Comparison of ENCODE assay signal across 1 cellular context in the genomic region with DNA sequence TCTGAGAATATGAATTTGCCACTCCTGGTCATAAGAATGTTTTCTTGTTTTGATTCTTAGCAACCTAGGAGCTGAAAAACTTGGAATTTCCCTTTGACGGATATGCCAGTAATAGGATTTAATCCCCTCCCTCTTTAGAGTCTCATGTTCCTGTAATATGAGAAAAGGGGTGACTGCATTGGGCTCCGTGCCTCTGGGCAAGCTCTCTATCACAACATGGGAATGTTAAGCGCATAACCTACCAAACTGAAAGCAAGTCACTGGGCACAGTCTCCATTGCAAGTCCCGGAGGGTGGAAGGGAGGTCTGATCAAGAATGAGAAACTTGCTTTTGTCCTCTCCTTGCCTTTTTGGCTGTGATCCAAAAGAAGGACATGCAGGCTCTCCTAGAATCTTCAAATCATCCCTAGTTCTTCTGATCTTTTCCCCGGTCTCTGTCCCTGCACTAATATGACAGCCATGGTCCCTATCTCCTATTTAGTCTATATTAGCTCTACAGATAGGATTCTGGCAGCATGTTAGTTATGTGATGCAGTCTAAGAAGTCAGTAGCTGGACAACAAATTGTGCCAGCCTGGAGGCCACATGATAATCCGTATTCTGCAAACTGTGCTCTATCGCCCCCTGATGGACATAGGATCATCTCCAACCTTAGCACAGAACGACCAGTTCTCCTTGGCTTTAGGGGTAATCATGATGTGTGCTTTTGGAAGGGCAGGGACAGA.
A peak's percentile ranks its signal among the peaks of the same experiment; 100 is the strongest.
TF ChIP-seq lines count a peak whose summit lies in the region.

No MANE protein-coding gene starts in this region.

TF ChIP-seq in K562, 482 proteins besides CTCF, POLR2A, EP300 and RAD21 (continued from another document and continues in another):
- TF ChIP-seq, protein P1, sequence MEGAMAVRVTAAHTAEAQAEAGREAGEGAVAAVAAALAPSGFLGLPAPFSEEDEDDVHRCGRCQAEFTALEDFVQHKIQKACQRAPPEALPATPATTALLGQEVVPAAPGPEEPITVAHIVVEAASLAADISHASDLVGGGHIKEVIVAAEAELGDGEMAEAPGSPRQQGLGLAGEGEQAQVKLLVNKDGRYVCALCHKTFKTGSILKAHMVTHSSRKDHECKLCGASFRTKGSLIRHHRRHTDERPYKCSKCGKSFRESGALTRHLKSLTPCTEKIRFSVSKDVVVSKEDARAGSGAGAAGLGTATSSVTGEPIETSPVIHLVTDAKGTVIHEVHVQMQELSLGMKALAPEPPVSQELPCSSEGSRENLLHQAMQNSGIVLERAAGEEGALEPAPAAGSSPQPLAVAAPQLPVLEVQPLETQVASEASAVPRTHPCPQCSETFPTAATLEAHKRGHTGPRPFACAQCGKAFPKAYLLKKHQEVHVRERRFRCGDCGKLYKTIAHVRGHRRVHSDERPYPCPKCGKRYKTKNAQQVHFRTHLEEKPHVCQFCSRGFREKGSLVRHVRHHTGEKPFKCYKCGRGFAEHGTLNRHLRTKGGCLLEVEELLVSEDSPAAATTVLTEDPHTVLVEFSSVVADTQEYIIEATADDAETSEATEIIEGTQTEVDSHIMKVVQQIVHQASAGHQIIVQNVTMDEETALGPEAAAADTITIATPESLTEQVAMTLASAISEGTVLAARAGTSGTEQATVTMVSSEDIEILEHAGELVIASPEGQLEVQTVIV (CRISPR knock-in tag; IDR thresholded peaks at IDR 0.05; ENCODE audit: borderline replicate concordance): no peak
- no peak; the same call in 1 of the 2 replicates for TF ChIP-seq SIN3B (IDR thresholded peaks at IDR 0.05; ENCODE audit: low read depth)
- TF ChIP-seq ZBTB1 (CRISPR knock-in tag; IDR thresholded peaks at IDR 0.05; ENCODE audit: borderline replicate concordance, low read depth): no peak
- 0 out of 2 replicates have a peak, but pooled peaks have one; percentile 46 for TF ChIP-seq ZC3H8 (IDR thresholded peaks at IDR 0.05)
- no peak for TF ChIP-seq SRSF1 (IDR thresholded peaks at IDR 0.05; ENCODE audit: low read depth, low read length)
- no peak for TF ChIP-seq TFAM (CRISPR knock-in tag; conservative IDR thresholded peaks at IDR 0.05)
- TF ChIP-seq RBM14 (IDR thresholded peaks at IDR 0.05; ENCODE audit: borderline replicate concordance, insufficient read depth, low read depth, low read length): no peak
- TF ChIP-seq, protein P2, sequence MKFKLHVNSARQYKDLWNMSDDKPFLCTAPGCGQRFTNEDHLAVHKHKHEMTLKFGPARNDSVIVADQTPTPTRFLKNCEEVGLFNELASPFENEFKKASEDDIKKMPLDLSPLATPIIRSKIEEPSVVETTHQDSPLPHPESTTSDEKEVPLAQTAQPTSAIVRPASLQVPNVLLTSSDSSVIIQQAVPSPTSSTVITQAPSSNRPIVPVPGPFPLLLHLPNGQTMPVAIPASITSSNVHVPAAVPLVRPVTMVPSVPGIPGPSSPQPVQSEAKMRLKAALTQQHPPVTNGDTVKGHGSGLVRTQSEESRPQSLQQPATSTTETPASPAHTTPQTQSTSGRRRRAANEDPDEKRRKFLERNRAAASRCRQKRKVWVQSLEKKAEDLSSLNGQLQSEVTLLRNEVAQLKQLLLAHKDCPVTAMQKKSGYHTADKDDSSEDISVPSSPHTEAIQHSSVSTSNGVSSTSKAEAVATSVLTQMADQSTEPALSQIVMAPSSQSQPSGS (CRISPR knock-in tag; IDR thresholded peaks at IDR 0.05): no peak
- TF ChIP-seq PRPF4 (IDR thresholded peaks at IDR 0.05; ENCODE audit: insufficient read depth, low read depth, low read length, poor library complexity, severe bottlenecking): no peak
- no peak for TF ChIP-seq SAFB2 (IDR thresholded peaks at IDR 0.05; ENCODE audit: borderline replicate concordance, low read depth, low read length, severe bottlenecking)
- no peak for TF ChIP-seq POU5F1 (IDR thresholded peaks at IDR 0.05; ENCODE audit: borderline replicate concordance, low read depth, low read length, partially characterized antibody)
- TF ChIP-seq ZNF175 (CRISPR knock-in tag; IDR thresholded peaks at IDR 0.05; ENCODE audit: low read depth): no peak
- TF ChIP-seq PRMT5 (CRISPR knock-in tag; IDR thresholded peaks at IDR 0.05): no peak
- no peak for TF ChIP-seq GTF2F1 (IDR thresholded peaks at IDR 0.05; ENCODE audit: low read depth, low read length)
- no peak for TF ChIP-seq ZNF785 (CRISPR knock-in tag; IDR thresholded peaks at IDR 0.05)
- TF ChIP-seq SLC30A9 (CRISPR knock-in tag; IDR thresholded peaks at IDR 0.05): no peak
- TF ChIP-seq, protein P3, sequence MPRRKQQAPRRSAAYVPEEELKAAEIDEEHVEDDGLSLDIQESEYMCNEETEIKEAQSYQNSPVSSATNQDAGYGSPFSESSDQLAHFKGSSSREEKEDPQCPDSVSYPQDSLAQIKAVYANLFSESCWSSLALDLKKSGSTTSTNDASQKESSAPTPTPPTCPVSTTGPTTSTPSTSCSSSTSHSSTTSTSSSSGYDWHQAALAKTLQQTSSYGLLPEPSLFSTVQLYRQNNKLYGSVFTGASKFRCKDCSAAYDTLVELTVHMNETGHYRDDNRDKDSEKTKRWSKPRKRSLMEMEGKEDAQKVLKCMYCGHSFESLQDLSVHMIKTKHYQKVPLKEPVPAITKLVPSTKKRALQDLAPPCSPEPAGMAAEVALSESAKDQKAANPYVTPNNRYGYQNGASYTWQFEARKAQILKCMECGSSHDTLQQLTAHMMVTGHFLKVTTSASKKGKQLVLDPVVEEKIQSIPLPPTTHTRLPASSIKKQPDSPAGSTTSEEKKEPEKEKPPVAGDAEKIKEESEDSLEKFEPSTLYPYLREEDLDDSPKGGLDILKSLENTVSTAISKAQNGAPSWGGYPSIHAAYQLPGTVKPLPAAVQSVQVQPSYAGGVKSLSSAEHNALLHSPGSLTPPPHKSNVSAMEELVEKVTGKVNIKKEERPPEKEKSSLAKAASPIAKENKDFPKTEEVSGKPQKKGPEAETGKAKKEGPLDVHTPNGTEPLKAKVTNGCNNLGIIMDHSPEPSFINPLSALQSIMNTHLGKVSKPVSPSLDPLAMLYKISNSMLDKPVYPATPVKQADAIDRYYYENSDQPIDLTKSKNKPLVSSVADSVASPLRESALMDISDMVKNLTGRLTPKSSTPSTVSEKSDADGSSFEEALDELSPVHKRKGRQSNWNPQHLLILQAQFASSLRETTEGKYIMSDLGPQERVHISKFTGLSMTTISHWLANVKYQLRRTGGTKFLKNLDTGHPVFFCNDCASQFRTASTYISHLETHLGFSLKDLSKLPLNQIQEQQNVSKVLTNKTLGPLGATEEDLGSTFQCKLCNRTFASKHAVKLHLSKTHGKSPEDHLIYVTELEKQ (CRISPR knock-in tag; IDR thresholded peaks at IDR 0.05): no peak
- TF ChIP-seq, protein P4, sequence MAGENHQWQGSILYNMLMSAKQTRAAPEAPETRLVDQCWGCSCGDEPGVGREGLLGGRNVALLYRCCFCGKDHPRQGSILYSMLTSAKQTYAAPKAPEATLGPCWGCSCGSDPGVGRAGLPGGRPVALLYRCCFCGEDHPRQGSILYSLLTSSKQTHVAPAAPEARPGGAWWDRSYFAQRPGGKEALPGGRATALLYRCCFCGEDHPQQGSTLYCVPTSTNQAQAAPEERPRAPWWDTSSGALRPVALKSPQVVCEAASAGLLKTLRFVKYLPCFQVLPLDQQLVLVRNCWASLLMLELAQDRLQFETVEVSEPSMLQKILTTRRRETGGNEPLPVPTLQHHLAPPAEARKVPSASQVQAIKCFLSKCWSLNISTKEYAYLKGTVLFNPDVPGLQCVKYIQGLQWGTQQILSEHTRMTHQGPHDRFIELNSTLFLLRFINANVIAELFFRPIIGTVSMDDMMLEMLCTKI (IDR thresholded peaks at IDR 0.05; ENCODE audit: partially characterized antibody): no peak
- TF ChIP-seq FOXK1 (CRISPR knock-in tag; IDR thresholded peaks at IDR 0.05; ENCODE audit: borderline replicate concordance): no peak
- no peak for TF ChIP-seq CBX1 (IDR thresholded peaks at IDR 0.05; ENCODE audit: low read depth)
- peak in 1 of 2 experiments; percentile 53; a peak in 1 of 3 replicates for TF ChIP-seq CBX3 (IDR thresholded peaks at IDR 0.05; ENCODE audit: borderline replicate concordance in 1 of 2, low read length in 2 of 2)
- no peak for TF ChIP-seq CHD4 (IDR thresholded peaks at IDR 0.05; ENCODE audit: insufficient read depth, insufficient replicate concordance, low read depth, low read length, poor library complexity, severe bottlenecking)
- peak; percentile 39; the same call in 1 of the 2 replicates for TF ChIP-seq SMARCA4 (IDR thresholded peaks at IDR 0.05)
- TF ChIP-seq JUNB (CRISPR knock-in tag; conservative IDR thresholded peaks at IDR 0.05): no peak
- TF ChIP-seq, protein P5, sequence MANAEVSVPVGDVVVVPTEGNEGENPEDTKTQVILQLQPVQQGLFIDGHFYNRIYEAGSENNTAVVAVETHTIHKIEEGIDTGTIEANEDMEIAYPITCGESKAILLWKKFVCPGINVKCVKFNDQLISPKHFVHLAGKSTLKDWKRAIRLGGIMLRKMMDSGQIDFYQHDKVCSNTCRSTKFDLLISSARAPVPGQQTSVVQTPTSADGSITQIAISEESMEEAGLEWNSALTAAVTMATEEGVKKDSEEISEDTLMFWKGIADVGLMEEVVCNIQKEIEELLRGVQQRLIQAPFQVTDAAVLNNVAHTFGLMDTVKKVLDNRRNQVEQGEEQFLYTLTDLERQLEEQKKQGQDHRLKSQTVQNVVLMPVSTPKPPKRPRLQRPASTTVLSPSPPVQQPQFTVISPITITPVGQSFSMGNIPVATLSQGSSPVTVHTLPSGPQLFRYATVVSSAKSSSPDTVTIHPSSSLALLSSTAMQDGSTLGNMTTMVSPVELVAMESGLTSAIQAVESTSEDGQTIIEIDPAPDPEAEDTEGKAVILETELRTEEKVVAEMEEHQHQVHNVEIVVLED (CRISPR knock-in tag; IDR thresholded peaks at IDR 0.05): no peak
- TF ChIP-seq HNRNPK (IDR thresholded peaks at IDR 0.05; ENCODE audit: low read depth, low read length, poor library complexity, severe bottlenecking): no peak
- TF ChIP-seq SP1 (CRISPR knock-in tag; IDR thresholded peaks at IDR 0.05): no peak
- TF ChIP-seq, protein P6, sequence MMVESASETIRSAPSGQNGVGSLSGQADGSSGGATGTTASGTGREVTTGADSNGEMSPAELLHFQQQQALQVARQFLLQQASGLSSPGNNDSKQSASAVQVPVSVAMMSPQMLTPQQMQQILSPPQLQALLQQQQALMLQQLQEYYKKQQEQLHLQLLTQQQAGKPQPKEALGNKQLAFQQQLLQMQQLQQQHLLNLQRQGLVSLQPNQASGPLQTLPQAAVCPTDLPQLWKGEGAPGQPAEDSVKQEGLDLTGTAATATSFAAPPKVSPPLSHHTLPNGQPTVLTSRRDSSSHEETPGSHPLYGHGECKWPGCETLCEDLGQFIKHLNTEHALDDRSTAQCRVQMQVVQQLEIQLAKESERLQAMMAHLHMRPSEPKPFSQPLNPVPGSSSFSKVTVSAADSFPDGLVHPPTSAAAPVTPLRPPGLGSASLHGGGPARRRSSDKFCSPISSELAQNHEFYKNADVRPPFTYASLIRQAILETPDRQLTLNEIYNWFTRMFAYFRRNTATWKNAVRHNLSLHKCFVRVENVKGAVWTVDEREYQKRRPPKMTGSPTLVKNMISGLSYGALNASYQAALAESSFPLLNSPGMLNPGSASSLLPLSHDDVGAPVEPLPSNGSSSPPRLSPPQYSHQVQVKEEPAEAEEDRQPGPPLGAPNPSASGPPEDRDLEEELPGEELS (CRISPR knock-in tag; IDR thresholded peaks at IDR 0.05; ENCODE audit: borderline replicate concordance): no peak
- no peak for TF ChIP-seq TCF7 (IDR thresholded peaks at IDR 0.05; ENCODE audit: borderline replicate concordance)
- no peak for TF ChIP-seq ZNF140 (CRISPR knock-in tag; IDR thresholded peaks at IDR 0.05)
- TF ChIP-seq PCBP2 (IDR thresholded peaks at IDR 0.05; ENCODE audit: low read depth, low read length, poor library complexity, severe bottlenecking): no peak
- no peak for TF ChIP-seq ETV5 (CRISPR knock-in tag; IDR thresholded peaks at IDR 0.05; ENCODE audit: low read depth)
- no peak for TF ChIP-seq ETV1 (tag; conservative IDR thresholded peaks at IDR 0.05; ENCODE audit: low read depth)
- no peak for TF ChIP-seq RNF2 (IDR thresholded peaks at IDR 0.05)
- no peak for TF ChIP-seq MCM2 (IDR thresholded peaks at IDR 0.05; ENCODE audit: low read depth)
- TF ChIP-seq, protein P7, sequence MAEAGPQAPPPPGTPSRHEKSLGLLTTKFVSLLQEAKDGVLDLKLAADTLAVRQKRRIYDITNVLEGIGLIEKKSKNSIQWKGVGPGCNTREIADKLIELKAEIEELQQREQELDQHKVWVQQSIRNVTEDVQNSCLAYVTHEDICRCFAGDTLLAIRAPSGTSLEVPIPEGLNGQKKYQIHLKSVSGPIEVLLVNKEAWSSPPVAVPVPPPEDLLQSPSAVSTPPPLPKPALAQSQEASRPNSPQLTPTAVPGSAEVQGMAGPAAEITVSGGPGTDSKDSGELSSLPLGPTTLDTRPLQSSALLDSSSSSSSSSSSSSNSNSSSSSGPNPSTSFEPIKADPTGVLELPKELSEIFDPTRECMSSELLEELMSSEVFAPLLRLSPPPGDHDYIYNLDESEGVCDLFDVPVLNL (CRISPR knock-in tag; IDR thresholded peaks at IDR 0.05; ENCODE audit: low read depth): no peak
- TF ChIP-seq SETDB1 (IDR thresholded peaks at IDR 0.05; ENCODE audit: low read length): no peak
